1 cellular context compared by ENCODE assay signal in the genomic region with DNA sequence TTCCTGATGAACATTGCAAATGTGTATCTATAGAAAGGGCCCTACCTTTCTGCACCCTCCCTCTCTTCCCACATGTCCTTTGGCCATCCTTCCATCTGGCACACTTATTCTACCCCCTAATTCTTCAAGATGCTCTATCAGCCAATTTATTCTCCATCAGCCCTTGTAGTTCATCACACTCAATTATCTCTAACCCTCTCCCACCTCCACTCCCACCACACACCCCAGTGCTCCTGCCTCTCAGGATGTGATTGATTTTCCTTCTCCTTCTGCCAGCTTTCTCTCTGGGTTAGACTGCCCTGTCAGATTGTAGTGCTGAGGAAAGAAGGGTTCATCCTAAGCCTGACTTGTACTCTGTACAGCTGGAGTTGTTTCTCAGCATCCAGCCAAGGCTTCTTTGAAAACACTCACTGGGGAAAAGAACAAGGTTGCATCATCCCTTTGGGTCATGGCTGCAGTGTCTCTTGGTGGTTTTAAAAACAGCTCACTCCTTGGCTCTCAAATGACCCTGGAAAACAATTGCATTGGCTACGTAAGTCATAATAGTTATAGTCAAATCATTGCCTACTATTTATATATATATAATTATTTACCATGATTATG.
A peak's percentile ranks its signal among the peaks of the same experiment; 100 is the strongest.
TF ChIP-seq lines count a peak whose summit lies in the region.

No MANE protein-coding gene starts in this region.

TF ChIP-seq in H1, 55 proteins besides CTCF, POLR2A, EP300 and RAD21 (continued from another document):
- TF ChIP-seq, protein P1, sequence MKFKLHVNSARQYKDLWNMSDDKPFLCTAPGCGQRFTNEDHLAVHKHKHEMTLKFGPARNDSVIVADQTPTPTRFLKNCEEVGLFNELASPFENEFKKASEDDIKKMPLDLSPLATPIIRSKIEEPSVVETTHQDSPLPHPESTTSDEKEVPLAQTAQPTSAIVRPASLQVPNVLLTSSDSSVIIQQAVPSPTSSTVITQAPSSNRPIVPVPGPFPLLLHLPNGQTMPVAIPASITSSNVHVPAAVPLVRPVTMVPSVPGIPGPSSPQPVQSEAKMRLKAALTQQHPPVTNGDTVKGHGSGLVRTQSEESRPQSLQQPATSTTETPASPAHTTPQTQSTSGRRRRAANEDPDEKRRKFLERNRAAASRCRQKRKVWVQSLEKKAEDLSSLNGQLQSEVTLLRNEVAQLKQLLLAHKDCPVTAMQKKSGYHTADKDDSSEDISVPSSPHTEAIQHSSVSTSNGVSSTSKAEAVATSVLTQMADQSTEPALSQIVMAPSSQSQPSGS (IDR thresholded peaks at IDR 0.05; ENCODE audit: low read length), result no peak
- TF ChIP-seq CEBPB (IDR thresholded peaks at IDR 0.05; ENCODE audit: low read depth, low read length), result peak; percentile 88
